Comparison of ENCODE assay signal across 19 cellular contexts in genomic region chr4:152209772-152210493, GRCh38.
A peak's percentile ranks its signal among the peaks of the same experiment; 100 is the strongest.
DNase-seq lines count a peak whose midpoint lies in the region; ATAC-seq and TF ChIP-seq lines count a peak whose summit lies in the region.
"Had no signal": no experiment of that assay in that cellular context is flagged by ENCODE, and none has a peak within 500 bp of the region (broad histone marks: within the 10 kb centered on the region; RNA-seq: fewer than 3 reads in every experiment).

No MANE protein-coding gene starts in this region.

- peaks cover 0 to 5% (median 0%) of the 10 kb centered on the region in 4 donors for H3K4me1 ChIP-seq in tibial artery
- H3K4me1 ChIP-seq: sigmoid colon had no signal

- intact Hi-C loops in MCF 10A (cut with micrococcal nuclease), result no loop called here
- intact Hi-C loops in tibial artery (cut with DNase I; ENCODE audit: low total_unique reads), result no loop called here

- POLR2A ChIA-PET in MCF 10A (lab: Yijun Ruan, JAX), result interaction anchor here (0.6 to 0.8 kb wide), 3 partner anchors 14 to 250 kb away, joined by 3 read pairs; no protein-coding TSS in a partner anchor

- no peaks in the 10 kb centered on the region for H3K4me1 Mint-ChIP-seq in MCF 10A (ENCODE audit: insufficient read depth, unreplicated experiment)
- H3K4me1 Mint-ChIP-seq: central memory CD8-positive, alpha-beta T cell; stimulated activated naive CD8-positive, alpha-beta T cell treated with anti-CD3 and anti-CD28 coated beads, Interleukin-15, amount 100 ng/mL, for 72 hours had no signal

- H3K4me3 ChIP-seq in fibroblast of the aortic adventitia (ENCODE audit: low read depth, low read length), result no peak overlapping the region
- no peak overlapping the region for H3K4me3 ChIP-seq in tibial artery
- H3K4me3 ChIP-seq: GM23248, left ventricle myocardium inferior, sigmoid colon, SK-N-MC had no signal

- DNase-seq in fibroblast of the aortic adventitia (ENCODE audit: low read depth) (peak; percentile 16), DMS 273 (lab: John Stamatoyannopoulos, UW; ENCODE audit: unreplicated experiment) (no peak), MCF 10A (ENCODE audit: unreplicated experiment) (no peak), tibial artery (no peak)
- DNase-seq in activated T-cell treated with anti-CD3 and anti-CD28 coated beads, Interleukin-2, amount 50 U/mL, for 48 hours, result no peak
- DNase-seq: AML-193; DMS53; head of caudate nucleus; left ventricle myocardium inferior; nephron progenitor cell; sigmoid colon; stimulated activated naive CD8-positive, alpha-beta T cell treated with anti-CD3 and anti-CD28 coated beads, Interleukin-15, amount 100 ng/mL, for 72 hours had no signal

- TF ChIP-seq CTCF in fibroblast of the aortic adventitia (IDR thresholded peaks at IDR 0.05; ENCODE audit: insufficient read depth, low read length) (no peak), MCF 10A (IDR thresholded peaks at IDR 0.05; ENCODE audit: unreplicated experiment) (no peak), tibial artery (IDR thresholded peaks at IDR 0.05) (no peak)

- H3K4me3 Mint-ChIP-seq in MCF 10A (ENCODE audit: unreplicated experiment), result no peak overlapping the region
- H3K4me3 Mint-ChIP-seq: central memory CD8-positive, alpha-beta T cell; nephron progenitor cell; stimulated activated naive CD8-positive, alpha-beta T cell treated with anti-CD3 and anti-CD28 coated beads, Interleukin-15, amount 100 ng/mL, for 72 hours had no signal

- H3K36me3 Mint-ChIP-seq in MCF 10A (ENCODE audit: insufficient read depth, unreplicated experiment), result no peaks in the 10 kb centered on the region

- BruUV-seq in MCF 10A (replicated peaks; lab: Mats Ljungman, UMichigan), result no TSS peak

- no peak overlapping the region for H3K27ac Mint-ChIP-seq in MCF 10A (ENCODE audit: low read depth, unreplicated experiment)
- H3K27ac Mint-ChIP-seq: activated naive CD4-positive, alpha-beta T cell treated with anti-CD3 and anti-CD28 coated beads, Interleukin-2, amount 50 U/mL, for 72 hours; nephron progenitor cell; stimulated activated naive CD8-positive, alpha-beta T cell treated with anti-CD3 and anti-CD28 coated beads, Interleukin-15, amount 100 ng/mL, for 72 hours had no signal

- no peaks in the 10 kb centered on the region for H3K27me3 ChIP-seq in tibial artery

- no peaks in the 10 kb centered on the region for H3K36me3 ChIP-seq in tibial artery
- H3K36me3 ChIP-seq: left ventricle myocardium inferior, sigmoid colon had no signal

- CTCF ChIA-PET in MCF 10A (lab: Yijun Ruan, JAX), result no interaction called here

- no peaks in the 10 kb centered on the region for H3K27me3 Mint-ChIP-seq in MCF 10A (ENCODE audit: insufficient read depth, unreplicated experiment)
- H3K27me3 Mint-ChIP-seq: stimulated activated naive CD8-positive, alpha-beta T cell treated with anti-CD3 and anti-CD28 coated beads, Interleukin-15, amount 100 ng/mL, for 72 hours had no signal

- H3K9me3 ChIP-seq in tibial artery, result no peaks in the 10 kb centered on the region
- H3K9me3 ChIP-seq: sigmoid colon had no signal

- H3K27ac ChIP-seq in tibial artery, result no peak overlapping the region
- H3K27ac ChIP-seq: GM23248, left ventricle myocardium inferior, sigmoid colon, SK-N-MC had no signal

- ATAC-seq in GM18870 (IDR thresholded peaks at IDR 0.05; ENCODE audit: unreplicated experiment) (peak; percentile 76), GM21737 (IDR thresholded peaks at IDR 0.05; ENCODE audit: unreplicated experiment) (peak; percentile 87), HG03159 (IDR thresholded peaks at IDR 0.05; ENCODE audit: unreplicated experiment) (peak; percentile 91)
- ATAC-seq: activated naive CD4-positive, alpha-beta T cell treated with anti-CD3 and anti-CD28 coated beads, Interleukin-2, amount 50 U/mL, for 72 hours; stimulated activated naive CD8-positive, alpha-beta T cell treated with anti-CD3 and anti-CD28 coated beads, Interleukin-15, amount 100 ng/mL, for 72 hours had no signal

- peaks cover 7% of the 10 kb centered on the region for H3K9me3 Mint-ChIP-seq in MCF 10A (ENCODE audit: unreplicated experiment)
